ENCODE assay signal across 25 cellular contexts in genomic region chr3:49265987-49266386, GRCh38. TPM values are rescaled to one million over a fixed set of nuclear protein-coding genes. Genes with fewer than 3 reads are reported as not detected.
DNase-seq lines count a peak whose midpoint lies in the region; ATAC-seq and TF ChIP-seq lines count a peak whose summit lies in the region.
"Had no signal": no experiment of that assay in that cellular context is flagged by ENCODE, and none has a peak within 500 bp of the region (broad histone marks: within the 10 kb centered on the region; RNA-seq: fewer than 3 reads in every experiment).

No MANE protein-coding gene starts in this region.

- H3K9me3 ChIP-seq in breast epithelium (no peaks in the 10 kb centered on the region), mammary epithelial cell (replicated peaks; ENCODE audit: insufficient read depth, low read length) (no peaks in the 10 kb centered on the region), heart right ventricle (no peaks in the 10 kb centered on the region), psoas muscle (no peaks in the 10 kb centered on the region), vagina (no peaks in the 10 kb centered on the region)
- H3K9me3 ChIP-seq: A549, SJCRH30, upper lobe of left lung had no signal

- no peaks in the 10 kb centered on the region for H3K27me3 Mint-ChIP-seq in activated T-cell treated with anti-CD3 and anti-CD28 coated beads, Interleukin-2, amount 50 U/mL, for 24 hours
- H3K27me3 Mint-ChIP-seq: CD8-positive, alpha-beta memory T cell; naive B cell; stimulated activated naive CD8-positive, alpha-beta T cell treated with anti-CD3 and anti-CD28 coated beads, Interleukin-15, Interleukin-2, amounts not matched to agents 100 ng/mL and 50 ng/mL, for 24 hours had no signal

- no peak overlapping the region for H3K9ac ChIP-seq in mammary epithelial cell (ENCODE audit: insufficient read depth, low read length)

- H3K27ac ChIP-seq in breast epithelium (peak overlapping the region; percentile 48 to 85), mammary epithelial cell (ENCODE audit: insufficient read depth, low read depth, low read length) (no peak overlapping the region), heart right ventricle (peak overlapping the region in 9 of 10 donors; percentile 12 to 73 (median 60)), psoas muscle (no peak overlapping the region), vagina (peak overlapping the region; percentile 68)
- H3K27ac ChIP-seq: A549, SJCRH30, upper lobe of left lung had no signal

- no peak overlapping the region for H3K4me2 ChIP-seq in mammary epithelial cell (ENCODE audit: insufficient read depth, low read depth, low read length)
- H3K4me2 ChIP-seq: A549 had no signal

- TF ChIP-seq POLR2A in breast epithelium (IDR thresholded peaks at IDR 0.05): no peak
- TF ChIP-seq POLR2A in vagina (IDR thresholded peaks at IDR 0.05): no peak
- TF ChIP-seq POLR2A in erythroblast (IDR thresholded peaks at IDR 0.05; ENCODE audit: low read length): no peak

- H3K36me3 Mint-ChIP-seq in activated T-cell treated with anti-CD3 and anti-CD28 coated beads, Interleukin-2, amount 50 U/mL, for 24 hours (ENCODE audit: low read depth): peaks cover 32% of the 10 kb centered on the region

- peaks cover 6% of the 10 kb centered on the region for H3K4me1 Mint-ChIP-seq in activated T-cell treated with anti-CD3 and anti-CD28 coated beads, Interleukin-2, amount 50 U/mL, for 24 hours (ENCODE audit: low read depth)
- H3K4me1 Mint-ChIP-seq: CD8-positive, alpha-beta memory T cell; naive B cell had no signal

- no peaks in the 10 kb centered on the region for H4K20me1 ChIP-seq in mammary epithelial cell (ENCODE audit: insufficient read depth, low read length)

- no peak for DNase-seq in breast epithelium (ENCODE audit: low spot score in 2 of 2)
- no peak for DNase-seq in mammary epithelial cell
- no peak for DNase-seq in heart right ventricle
- DNase-seq in psoas muscle: no peak
- no peak for DNase-seq in vagina (ENCODE audit: extremely low spot score in 2 of 2)
- DNase-seq in SKM-1 (lab: John Stamatoyannopoulos, UW; ENCODE audit: unreplicated experiment): no peak
- DNase-seq in erythroblast (lab: John Stamatoyannopoulos, UW): no peak
- no peak for DNase-seq in activated T-cell treated with anti-CD3 and anti-CD28 coated beads, Interleukin-2, amount 50 U/mL, for 24 hours
- DNase-seq: activated CD4-positive, alpha-beta T cell treated with anti-CD3 and anti-CD28 coated beads for 1 hour; activated CD8-positive, alpha-beta memory T cell treated with anti-CD3 and anti-CD28 coated beads for 24 hours; activated gamma-delta T cell treated with Interleukin-2 at 50 U/mL for 16 hours; activated T-cell treated with anti-CD3 and anti-CD28 coated beads, Interleukin-2, amount 50 U/mL, for 1 hour; CD8-positive, alpha-beta memory T cell; cortex of kidney; DMS153; HFFc6; KG1; naive B cell; NCI-H1436 treated with DMSO at 0.1 percent for 48 hours; NCI-H510A; SJCRH30; T-helper 1 cell; upper lobe of left lung had no signal

- no peaks in the 10 kb centered on the region for H3K27me3 ChIP-seq in breast epithelium
- no peaks in the 10 kb centered on the region for H3K27me3 ChIP-seq in mammary epithelial cell (ENCODE audit: insufficient read depth, low read length)
- no peaks in the 10 kb centered on the region for H3K27me3 ChIP-seq in heart right ventricle
- H3K27me3 ChIP-seq in psoas muscle (ENCODE audit: insufficient read depth in 3 of 3, low read length in 2 of 3): no peaks in the 10 kb centered on the region
- no peaks in the 10 kb centered on the region for H3K27me3 ChIP-seq in vagina
- H3K27me3 ChIP-seq: SJCRH30, upper lobe of left lung had no signal

- no peaks in the 10 kb centered on the region for H3K79me2 ChIP-seq in mammary epithelial cell (ENCODE audit: insufficient read depth, low read length)

- dilution Hi-C loops in mammary epithelial cell (cut with HindIII; ENCODE audit: low sequenced_read_pairs): no loop called here

- TF ChIP-seq CTCF in breast epithelium (IDR thresholded peaks at IDR 0.05) (no peak), mammary epithelial cell (conservative IDR thresholded peaks at IDR 0.05 in 1 of 2, IDR thresholded peaks at IDR 0.05 in 1 of 2; ENCODE audit: extremely low read depth in 1 of 2, insufficient read depth in 1 of 2, low read depth in 1 of 2, low read length in 2 of 2) (no peak), heart right ventricle (IDR thresholded peaks at IDR 0.05) (no peak), psoas muscle (IDR thresholded peaks at IDR 0.05) (no peak), vagina (IDR thresholded peaks at IDR 0.05) (no peak)

- H3K36me3 ChIP-seq in breast epithelium (no peaks in the 10 kb centered on the region), mammary epithelial cell (ENCODE audit: insufficient read depth, low read length) (peaks cover 3% of the 10 kb centered on the region), heart right ventricle (peaks cover 0 to 20% (median 0%) of the 10 kb centered on the region in 9 donors), psoas muscle (ENCODE audit: insufficient read depth in 1 of 2, low read depth in 1 of 2) (peaks cover 0 to 4% of the 10 kb centered on the region in 2 donors), vagina (peaks cover 0 to 4% of the 10 kb centered on the region in 2 donors)
- H3K36me3 ChIP-seq: SJCRH30 had no signal

- in situ Hi-C loops in mammary epithelial cell (cut with MboI; ENCODE audit: low sequenced_read_pairs in 2 of 2): no loop called here

- CTCF ChIA-PET in mammary epithelial cell (lab: Charles Lee; ENCODE audit: low non-redundant PET): no interaction called here

- H3K9me3 Mint-ChIP-seq in activated T-cell treated with anti-CD3 and anti-CD28 coated beads, Interleukin-2, amount 50 U/mL, for 24 hours: no peaks in the 10 kb centered on the region
- H3K9me3 Mint-ChIP-seq: CD8-positive, alpha-beta memory T cell; HFFc6; naive B cell; stimulated activated naive CD8-positive, alpha-beta T cell treated with anti-CD3 and anti-CD28 coated beads, Interleukin-15, Interleukin-2, amounts not matched to agents 100 ng/mL and 50 ng/mL, for 24 hours had no signal

- no peak overlapping the region for H3K4me3 Mint-ChIP-seq in activated T-cell treated with anti-CD3 and anti-CD28 coated beads, Interleukin-2, amount 50 U/mL, for 24 hours
- H3K4me3 Mint-ChIP-seq: CD8-positive, alpha-beta memory T cell; HFFc6; stimulated activated naive CD8-positive, alpha-beta T cell treated with anti-CD3 and anti-CD28 coated beads, Interleukin-15, Interleukin-2, amounts not matched to agents 100 ng/mL and 50 ng/mL, for 24 hours had no signal

- no peaks in the 10 kb centered on the region for H3K4me1 ChIP-seq in breast epithelium
- no peaks in the 10 kb centered on the region for H3K4me1 ChIP-seq in mammary epithelial cell (ENCODE audit: insufficient read depth, low read length)
- H3K4me1 ChIP-seq in heart right ventricle: peaks cover 4 to 21% (median 17%) of the 10 kb centered on the region in 9 donors
- peaks cover 6% of the 10 kb centered on the region for H3K4me1 ChIP-seq in psoas muscle
- H3K4me1 ChIP-seq in vagina: no peaks in the 10 kb centered on the region
- H3K4me1 ChIP-seq: A549, SJCRH30, upper lobe of left lung had no signal

- 85% methylated on average over 9 of the region's 9 CpGs for WGBS in mammary epithelial cell (ENCODE audit: low coverage, missing lambda C conversion rate)
- WGBS in heart right ventricle, 2 donors: 71 to 76% methylated on average over 9 of the region's 9 CpGs
- WGBS in psoas muscle, 3 donors: 48 to 66% (median 56%) methylated on average over 9 of the region's 9 CpGs

- H3K4me3 ChIP-seq in breast epithelium (no peak overlapping the region), mammary epithelial cell (replicated peaks in 1 of 3; ENCODE audit: insufficient read depth in 1 of 3, low read depth in 2 of 3, low read length in 3 of 3) (no peak overlapping the region), heart right ventricle (no peak overlapping the region), psoas muscle (no peak overlapping the region), vagina (no peak overlapping the region)
- H3K4me3 ChIP-seq: A549, SJCRH30, upper lobe of left lung had no signal

- intact Hi-C loops in breast epithelium (cut with DNase I; ENCODE audit: low total_unique reads): no loop called here
- intact Hi-C loops in mammary epithelial cell (cut with micrococcal nuclease): no loop called here
- intact Hi-C loops in heart right ventricle (cut with DNase I): no loop called here
- intact Hi-C loops in psoas muscle (cut with DNase I): no loop called here
- intact Hi-C loops in vagina (cut with DNase I): no loop called here

- H2AFZ ChIP-seq in mammary epithelial cell (ENCODE audit: low read depth, low read length): no peak overlapping the region

- no peak overlapping the region for H3K27ac Mint-ChIP-seq in activated T-cell treated with anti-CD3 and anti-CD28 coated beads, Interleukin-2, amount 50 U/mL, for 24 hours
- H3K27ac Mint-ChIP-seq: HFFc6; stimulated activated naive CD8-positive, alpha-beta T cell treated with anti-CD3 and anti-CD28 coated beads, Interleukin-15, Interleukin-2, amounts not matched to agents 100 ng/mL and 50 ng/mL, for 24 hours had no signal

- BruUV-seq in mammary epithelial cell (replicated peaks; lab: Mats Ljungman, UMichigan): no TSS peak

- peak in 5 of 8 donors; percentile 45 to 61 (median 51) for ATAC-seq in heart right ventricle
- ATAC-seq in psoas muscle: peak in 3 of 4 donors; percentile 24 to 50 (median 37)
- ATAC-seq: A549 had no signal

RNA-seq across cellular contexts. Expression of gene C3orf62, which starts 11.0 kb away (rescaled TPM):
- total RNA-seq in breast epithelium (1 to 10 TPM; 4.2 to 5.1 (median 4.3) TPM), mammary epithelial cell (1 to 10 TPM; 2.3 to 5.7 TPM), heart right ventricle (1 to 10 TPM; 2.3 to 4.1 (median 2.8) TPM), psoas muscle (1 to 10 TPM; 1.7 to 2.0 (median 1.9) TPM), vagina (17.9 TPM)
- polyA plus RNA-seq in mammary epithelial cell (2.4 TPM), heart right ventricle (1 to 10 TPM; 2.4 to 9.1 TPM), psoas muscle (1 to 10 TPM; 1.5 to 3.7 (median 2.8) TPM)
- polyA minus RNA-seq in mammary epithelial cell: 7.5 TPM

Comparison
In these comparisons a context has a peak if more than half of its experiments do, and no peak if none do; other contexts are left out.
1. H3K27ac ChIP-seq: peak in breast epithelium (2 of 2), heart right ventricle (9 of 10) and vagina (single experiment); none in mammary epithelial cell (single experiment) and psoas muscle (single experiment).